Comparison of ENCODE assay signal across 8 cellular contexts in the genomic region with DNA sequence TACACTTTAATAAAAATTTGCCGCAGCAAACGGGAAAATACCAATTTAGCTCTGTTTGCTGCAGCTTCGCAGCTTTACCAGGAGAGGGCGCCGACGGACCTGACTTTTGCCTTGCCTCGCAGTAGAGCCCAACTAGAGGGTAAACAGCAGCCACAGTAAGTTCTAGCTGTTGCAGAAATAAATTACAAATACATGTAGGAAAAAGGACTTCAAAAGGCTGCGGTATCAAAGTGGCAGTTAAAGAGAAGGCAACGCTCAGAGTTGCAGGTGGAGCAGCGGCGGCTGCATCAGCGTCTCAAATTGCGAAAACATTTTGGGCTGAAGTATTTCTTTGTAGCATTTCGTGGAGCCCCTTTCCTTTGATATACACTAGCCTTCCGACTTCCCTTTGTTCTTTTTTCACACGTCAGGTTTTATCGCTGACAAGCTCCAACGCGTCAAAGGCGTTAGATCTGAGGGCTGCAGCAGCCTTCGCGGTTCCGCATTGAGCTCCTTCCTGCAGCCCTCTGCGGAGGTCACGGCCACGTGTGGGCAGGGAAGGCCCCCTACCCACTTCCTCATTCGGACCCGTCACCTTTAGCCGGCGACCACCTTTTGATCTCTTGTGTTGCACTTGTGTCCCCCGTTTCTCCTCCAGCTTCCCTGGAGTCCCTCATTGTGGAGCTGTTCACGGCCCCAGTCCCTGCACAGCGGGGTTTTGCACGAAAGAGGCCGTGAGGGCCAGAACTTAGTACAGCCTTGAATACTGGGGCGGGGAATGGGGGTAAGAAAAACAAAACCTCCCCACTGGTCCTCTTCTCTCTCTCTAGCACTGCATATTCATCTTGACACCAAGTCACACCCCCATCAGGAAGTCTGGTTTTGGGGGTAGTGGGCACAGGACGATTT.
DNase-seq lines count a peak whose midpoint lies in the region; ATAC-seq and TF ChIP-seq lines count a peak whose summit lies in the region.

No MANE protein-coding gene starts in this region.

- peak overlapping the region; percentile 88 for H3K27ac ChIP-seq in effector memory CD4-positive, alpha-beta T cell (ENCODE audit: insufficient read depth, low read length, poor library complexity, severe bottlenecking)
- H3K27ac ChIP-seq in mesendoderm (ENCODE audit: low read depth, low read length), result no peak overlapping the region

- ATAC-seq in GM18868 (IDR thresholded peaks at IDR 0.05; ENCODE audit: unreplicated experiment), result peak; percentile 48
- peak; percentile 40 for ATAC-seq in HG03108 (IDR thresholded peaks at IDR 0.05; ENCODE audit: unreplicated experiment)
- ATAC-seq in activated CD8-positive, alpha-beta T cell treated with anti-CD3 and anti-CD28 coated beads, Interleukin-2, amount 10 ng/mL, durations not matched to agents 7 days and 5 days, result peak; percentile 81

- peaks cover 40% of the 10 kb centered on the region for H3K4me1 ChIP-seq in effector memory CD4-positive, alpha-beta T cell (ENCODE audit: control insufficient read depth, insufficient read depth, low read length, poor library complexity, severe bottlenecking)
- peaks cover 4% of the 10 kb centered on the region for H3K4me1 ChIP-seq in mesendoderm (ENCODE audit: control insufficient read depth, low read depth, low read length)

- TF ChIP-seq CTCF in AG10803 (conservative IDR thresholded peaks at IDR 0.05; ENCODE audit: low read length), result peak; percentile 94

- H3K4ac ChIP-seq in mesendoderm (ENCODE audit: low read depth, low read length), result no peak overlapping the region

- H3K27me3 Mint-ChIP-seq in activated CD8-positive, alpha-beta T cell treated with anti-CD3 and anti-CD28 coated beads, Interleukin-2, amount 10 ng/mL, durations not matched to agents 7 days and 5 days (ENCODE audit: low read depth), result no peaks in the 10 kb centered on the region

- no peaks in the 10 kb centered on the region for H3K36me3 ChIP-seq in effector memory CD4-positive, alpha-beta T cell (ENCODE audit: control insufficient read depth, insufficient read depth, low read length)
- H3K36me3 ChIP-seq in mesendoderm (ENCODE audit: control insufficient read depth, insufficient read depth, low read length), result no peaks in the 10 kb centered on the region

- H3K56ac ChIP-seq in mesendoderm (ENCODE audit: low read length), result peak overlapping the region; percentile 65

- no peak overlapping the region for H4K5ac ChIP-seq in mesendoderm (ENCODE audit: low read length)

- H3K4me3 Mint-ChIP-seq in activated CD8-positive, alpha-beta T cell treated with anti-CD3 and anti-CD28 coated beads, Interleukin-2, amount 10 ng/mL, durations not matched to agents 7 days and 5 days, result peak overlapping the region; percentile 75

- H3K79me2 ChIP-seq in mesendoderm (ENCODE audit: control insufficient read depth, insufficient read depth, low read length), result no peaks in the 10 kb centered on the region

- H4K8ac ChIP-seq in mesendoderm (ENCODE audit: low read depth, low read length), result no peak overlapping the region

- H2BK15ac ChIP-seq in mesendoderm (replicated peaks; ENCODE audit: low read depth), result no peak overlapping the region

- H3K9me3 ChIP-seq in effector memory CD4-positive, alpha-beta T cell (ENCODE audit: control insufficient read depth, low read length), result no peaks in the 10 kb centered on the region

- H3K36me3 Mint-ChIP-seq in activated CD8-positive, alpha-beta T cell treated with anti-CD3 and anti-CD28 coated beads, Interleukin-2, amount 10 ng/mL, durations not matched to agents 7 days and 5 days (ENCODE audit: low read depth), result no peaks in the 10 kb centered on the region

- H3K27ac Mint-ChIP-seq in activated CD8-positive, alpha-beta T cell treated with anti-CD3 and anti-CD28 coated beads, Interleukin-2, amount 10 ng/mL, durations not matched to agents 7 days and 5 days, result peak overlapping the region; percentile 95

- no peak overlapping the region for H2AK5ac ChIP-seq in mesendoderm (ENCODE audit: low read length)

- H3K9ac ChIP-seq in mesendoderm (ENCODE audit: low read length), result peak overlapping the region; percentile 39

- no peak overlapping the region for H2BK120ac ChIP-seq in mesendoderm (ENCODE audit: low read depth, low read length)

- peak overlapping the region; percentile 96 for H3K4me2 ChIP-seq in mesendoderm (ENCODE audit: low read length)

- peaks cover 72% of the 10 kb centered on the region for H3K4me1 Mint-ChIP-seq in activated CD8-positive, alpha-beta T cell treated with anti-CD3 and anti-CD28 coated beads, Interleukin-2, amount 10 ng/mL, durations not matched to agents 7 days and 5 days (ENCODE audit: low read depth)

- no peaks in the 10 kb centered on the region for H3K27me3 ChIP-seq in effector memory CD4-positive, alpha-beta T cell (replicated peaks; ENCODE audit: control insufficient read depth, insufficient read depth, low read length, poor library complexity, severe bottlenecking)
- no peaks in the 10 kb centered on the region for H3K27me3 ChIP-seq in mesendoderm (ENCODE audit: insufficient read depth, low read length, poor library complexity)

- H3K9me3 Mint-ChIP-seq in activated CD8-positive, alpha-beta T cell treated with anti-CD3 and anti-CD28 coated beads, Interleukin-2, amount 10 ng/mL, durations not matched to agents 7 days and 5 days (ENCODE audit: insufficient read depth), result no peaks in the 10 kb centered on the region

- H3K23ac ChIP-seq in mesendoderm (ENCODE audit: low read length), result no peak overlapping the region

- no peak overlapping the region for H3K18ac ChIP-seq in mesendoderm (ENCODE audit: low read length)

- no peaks in the 10 kb centered on the region for H3K79me1 ChIP-seq in mesendoderm (ENCODE audit: low read length)

- H3K4me3 ChIP-seq in AG10803 (ENCODE audit: low read length) (peak overlapping the region; percentile 32), mesendoderm (ENCODE audit: low read length) (peak overlapping the region; percentile 27)
- peak overlapping the region; percentile 40 for H3K4me3 ChIP-seq in effector memory CD4-positive, alpha-beta T cell (ENCODE audit: insufficient read depth, low read depth, low read length, poor library complexity, severe bottlenecking)

- DNase-seq in AG10803 (ENCODE audit: low read depth) (peak; percentile 57), NCI-H526 treated with DMSO at 0.1 percent for 48 hours (lab: John Stamatoyannopoulos, UW) (peak; percentile 63), mesendoderm (peak; percentile 86)
- peak; percentile 81 for DNase-seq in activated CD8-positive, alpha-beta T cell treated with anti-CD3 and anti-CD28 coated beads, Interleukin-2, amount 10 ng/mL, durations not matched to agents 7 days and 5 days
- DNase-seq in effector memory CD4-positive, alpha-beta T cell, result peak; percentile 58 to 72 (median 67)
- DNase-seq in stimulated activated CD8-positive, alpha-beta memory T cell treated with anti-CD3 and anti-CD28 coated beads, Interleukin-15, amount 100 ng/mL, for 24 hours (ENCODE audit: low read depth), result peak; percentile 39

- H2BK5ac ChIP-seq in mesendoderm (ENCODE audit: low read length), result no peak overlapping the region

- CTCF ChIA-PET in activated CD8-positive, alpha-beta T cell treated with anti-CD3 and anti-CD28 coated beads, Interleukin-2, amount 10 ng/mL, durations not matched to agents 7 days and 5 days (lab: Charles Lee), result interaction anchor here (0.6 to 7.3 kb wide), 80 partner anchors 8 to 596 kb away, joined by 3 to 199 read pairs (median 5); a partner anchor contains a TSS

- WGBS in mesendoderm (ENCODE audit: extremely low coverage, insufficient coverage, low lambda C conversion rate), result no CpG with 5 or more reads among the region's 37 CpGs

- POLR2A ChIA-PET in activated CD8-positive, alpha-beta T cell treated with anti-CD3 and anti-CD28 coated beads, Interleukin-2, amount 10 ng/mL, durations not matched to agents 7 days and 5 days (lab: Charles Lee), result interaction anchor here (0.6 to 2.3 kb wide), 18 partner anchors 9 to 958 kb away, joined by 3 to 18 read pairs (median 4); a partner anchor contains a TSS
